19 cellular contexts compared by ENCODE assay signal in genomic region chr5:54551906-54552305, GRCh38. TPM values are rescaled to one million over a fixed set of nuclear protein-coding genes. Genes with fewer than 3 reads are reported as not detected.
DNase-seq lines count a peak whose midpoint lies in the region; ATAC-seq and TF ChIP-seq lines count a peak whose summit lies in the region.
"Had no signal": no experiment of that assay in that cellular context is flagged by ENCODE, and none has a peak within 500 bp of the region (broad histone marks: within the 10 kb centered on the region; RNA-seq: fewer than 3 reads in every experiment).

No MANE protein-coding gene starts in this region.

- no peaks in the 10 kb centered on the region for H3K79me2 ChIP-seq in mammary epithelial cell (ENCODE audit: insufficient read depth, low read length)

- H4K20me1 ChIP-seq in mammary epithelial cell (ENCODE audit: insufficient read depth, low read length): no peaks in the 10 kb centered on the region

- no peak overlapping the region for H3K9ac ChIP-seq in mammary epithelial cell (ENCODE audit: insufficient read depth, low read length)
- H3K9ac ChIP-seq: GM23248 had no signal

- no peak for ATAC-seq in HG03442 (IDR thresholded peaks at IDR 0.05; ENCODE audit: unreplicated experiment)
- ATAC-seq: CD8-positive, alpha-beta T cell had no signal

- peak overlapping the region; percentile 68 for H3K27ac Mint-ChIP-seq in nephron progenitor cell
- H3K27ac Mint-ChIP-seq in activated T-helper 1 cell treated with anti-CD3 and anti-CD28 coated beads, Interleukin-12 subunit alpha, Interleukin-12 subunit beta, Interleukin-2, Interleukin-4 antibody, amounts not matched to agents 30 ng/mL and 10 ng/mL and 1 ng/mL, durations not matched to agents 14 hours and 24 hours and 36 hours: no peak overlapping the region
- H3K27ac Mint-ChIP-seq: CD8-positive, alpha-beta T cell had no signal

- H3K4me1 Mint-ChIP-seq in nephron progenitor cell: peaks cover 24% of the 10 kb centered on the region
- no peaks in the 10 kb centered on the region for H3K4me1 Mint-ChIP-seq in activated T-helper 1 cell treated with anti-CD3 and anti-CD28 coated beads, Interleukin-12 subunit alpha, Interleukin-12 subunit beta, Interleukin-2, Interleukin-4 antibody, amounts not matched to agents 30 ng/mL and 10 ng/mL and 1 ng/mL, durations not matched to agents 14 hours and 24 hours and 36 hours (ENCODE audit: low read depth)

- peaks cover 4% of the 10 kb centered on the region for H3K27me3 Mint-ChIP-seq in nephron progenitor cell (ENCODE audit: low read depth, poor library complexity)
- no peaks in the 10 kb centered on the region for H3K27me3 Mint-ChIP-seq in activated T-helper 1 cell treated with anti-CD3 and anti-CD28 coated beads, Interleukin-12 subunit alpha, Interleukin-12 subunit beta, Interleukin-2, Interleukin-4 antibody, amounts not matched to agents 30 ng/mL and 10 ng/mL and 1 ng/mL, durations not matched to agents 14 hours and 24 hours and 36 hours (ENCODE audit: insufficient read depth)

- BruUV-seq in mammary epithelial cell (replicated peaks; lab: Mats Ljungman, UMichigan): no TSS peak

- peaks cover 0 to 6% (median 0%) of the 10 kb centered on the region in 4 donors for H3K36me3 ChIP-seq in esophagus muscularis mucosa
- H3K36me3 ChIP-seq in mammary epithelial cell (ENCODE audit: insufficient read depth, low read length): no peaks in the 10 kb centered on the region
- H3K36me3 ChIP-seq: BE2C had no signal

- H3K9me3 ChIP-seq in esophagus muscularis mucosa (no peaks in the 10 kb centered on the region), mammary epithelial cell (replicated peaks; ENCODE audit: insufficient read depth, low read length) (no peaks in the 10 kb centered on the region)
- H3K9me3 ChIP-seq: BE2C had no signal

- no peaks in the 10 kb centered on the region for H3K9me3 Mint-ChIP-seq in nephron progenitor cell
- H3K9me3 Mint-ChIP-seq in activated T-helper 1 cell treated with anti-CD3 and anti-CD28 coated beads, Interleukin-12 subunit alpha, Interleukin-12 subunit beta, Interleukin-2, Interleukin-4 antibody, amounts not matched to agents 30 ng/mL and 10 ng/mL and 1 ng/mL, durations not matched to agents 14 hours and 24 hours and 36 hours: no peaks in the 10 kb centered on the region
- H3K9me3 Mint-ChIP-seq: CD8-positive, alpha-beta T cell had no signal

- peaks cover 6% of the 10 kb centered on the region for H3K36me3 Mint-ChIP-seq in nephron progenitor cell (ENCODE audit: low read depth)
- H3K36me3 Mint-ChIP-seq in activated T-helper 1 cell treated with anti-CD3 and anti-CD28 coated beads, Interleukin-12 subunit alpha, Interleukin-12 subunit beta, Interleukin-2, Interleukin-4 antibody, amounts not matched to agents 30 ng/mL and 10 ng/mL and 1 ng/mL, durations not matched to agents 14 hours and 24 hours and 36 hours (ENCODE audit: low read depth): peaks cover 23% of the 10 kb centered on the region

- no peak overlapping the region for H3K4me2 ChIP-seq in mammary epithelial cell (ENCODE audit: insufficient read depth, low read depth, low read length)

- dilution Hi-C loops in mammary epithelial cell (cut with HindIII; ENCODE audit: low sequenced_read_pairs): no loop called here

- no peak overlapping the region for H3K4me3 Mint-ChIP-seq in nephron progenitor cell
- no peak overlapping the region for H3K4me3 Mint-ChIP-seq in activated T-helper 1 cell treated with anti-CD3 and anti-CD28 coated beads, Interleukin-12 subunit alpha, Interleukin-12 subunit beta, Interleukin-2, Interleukin-4 antibody, amounts not matched to agents 30 ng/mL and 10 ng/mL and 1 ng/mL, durations not matched to agents 14 hours and 24 hours and 36 hours
- H3K4me3 Mint-ChIP-seq: CD8-positive, alpha-beta T cell had no signal

- H3K4me3 ChIP-seq in esophagus muscularis mucosa (no peak overlapping the region), mammary epithelial cell (replicated peaks in 1 of 3; ENCODE audit: insufficient read depth in 1 of 3, low read depth in 2 of 3, low read length in 3 of 3) (no peak overlapping the region)
- H3K4me3 ChIP-seq: GM23248 had no signal

- no peak for TF ChIP-seq POLR2A in esophagus muscularis mucosa (IDR thresholded peaks at IDR 0.05; ENCODE audit: low read depth)

- intact Hi-C loops in esophagus muscularis mucosa (cut with DNase I) (no loop called here), mammary epithelial cell (cut with micrococcal nuclease) (no loop called here)
- intact Hi-C loops in activated T-helper 1 cell treated with anti-CD3 and anti-CD28 coated beads, Interleukin-12 subunit alpha, Interleukin-12 subunit beta, Interleukin-2, Interleukin-4 antibody, amounts not matched to agents 30 ng/mL and 10 ng/mL and 1 ng/mL, durations not matched to agents 14 hours and 24 hours and 36 hours (cut with micrococcal nuclease): no loop called here

- no peak for TF ChIP-seq EP300 in esophagus muscularis mucosa (IDR thresholded peaks at IDR 0.05)

- WGBS in esophagus muscularis mucosa: 97% methylated on average over 11 of the region's 11 CpGs
- 95% methylated on average over 11 of the region's 11 CpGs for WGBS in mammary epithelial cell (ENCODE audit: low coverage, missing lambda C conversion rate)

- no peak overlapping the region for H3K27ac ChIP-seq in esophagus muscularis mucosa (replicated peaks in 1 of 4)
- H3K27ac ChIP-seq in mammary epithelial cell (ENCODE audit: insufficient read depth, low read depth, low read length): no peak overlapping the region
- H3K27ac ChIP-seq: GM23248, RWPE1 had no signal

- no peak overlapping the region for H2AFZ ChIP-seq in mammary epithelial cell (ENCODE audit: low read depth, low read length)
- H2AFZ ChIP-seq: GM23248 had no signal

- H3K27me3 ChIP-seq in esophagus muscularis mucosa (no peaks in the 10 kb centered on the region), mammary epithelial cell (ENCODE audit: insufficient read depth, low read length) (no peaks in the 10 kb centered on the region)
- H3K27me3 ChIP-seq: BE2C had no signal

- in situ Hi-C loops in mammary epithelial cell (cut with MboI; ENCODE audit: low sequenced_read_pairs in 2 of 2): no loop called here

- DNase-seq in amygdala (lab: John Stamatoyannopoulos, UW) (peak in 45 of 56 donors; percentile 4 to 73 (median 41)), esophagus muscularis mucosa (ENCODE audit: extremely low spot score) (peak; percentile 80), nephron progenitor cell (no peak), superior temporal gyrus (ENCODE audit: extremely low spot score) (peak; percentile 77), mammary epithelial cell (no peak)
- no peak for DNase-seq in activated T-helper 1 cell treated with anti-CD3 and anti-CD28 coated beads, Interleukin-12 subunit alpha, Interleukin-12 subunit beta, Interleukin-2, Interleukin-4 antibody, amounts not matched to agents 30 ng/mL and 10 ng/mL and 1 ng/mL, durations not matched to agents 14 hours and 24 hours and 36 hours (ENCODE audit: low spot score)
- DNase-seq: ACHN; BE2C; CD8-positive, alpha-beta T cell; DND-41; GDM1; GM23248; KG1; NCI-H1092 treated with DMSO at 0.1 percent for 48 hours; NCI-H1694 treated with DMSO at 0.1 percent for 48 hours; NCI-H69; NK-92 treated with Interleukin-12 subunit alpha and Interleukin-12 subunit beta, amount 100 ng/mL, for 24 hours had no signal

- H3K4me1 ChIP-seq in esophagus muscularis mucosa (peaks cover 11 to 14% (median 12%) of the 10 kb centered on the region in 4 donors), mammary epithelial cell (ENCODE audit: insufficient read depth, low read length) (peaks cover 11% of the 10 kb centered on the region)

- no peak for TF ChIP-seq CTCF in esophagus muscularis mucosa (IDR thresholded peaks at IDR 0.05)
- no peak for TF ChIP-seq CTCF in nephron progenitor cell (IDR thresholded peaks at IDR 0.05)
- TF ChIP-seq CTCF in mammary epithelial cell (conservative IDR thresholded peaks at IDR 0.05 in 1 of 2, IDR thresholded peaks at IDR 0.05 in 1 of 2; ENCODE audit: extremely low read depth in 1 of 2, insufficient read depth in 1 of 2, low read depth in 1 of 2, low read length in 2 of 2): no peak

- CTCF ChIA-PET in mammary epithelial cell (lab: Charles Lee; ENCODE audit: low non-redundant PET): no interaction called here

RNA-seq across cellular contexts. Expression of gene SNX18, which starts 34.3 kb away (rescaled TPM):
- total RNA-seq in esophagus muscularis mucosa (10 to 100 TPM; 34.1 to 93.3 (median 57.4) TPM), mammary epithelial cell (10 to 100 TPM; 22.6 to 84.0 TPM)
- 25.4 and 27.9 TPM in 2 replicates for total RNA-seq in activated T-helper 1 cell treated with anti-CD3 and anti-CD28 coated beads, Interleukin-12 subunit alpha, Interleukin-12 subunit beta, Interleukin-2, Interleukin-4 antibody, amounts not matched to agents 30 ng/mL and 10 ng/mL and 1 ng/mL, durations not matched to agents 14 hours and 24 hours and 36 hours
- 7.6 TPM for polyA plus RNA-seq in mammary epithelial cell
- 10.5 TPM for polyA minus RNA-seq in mammary epithelial cell

Comparison
In these comparisons a context has a peak if more than half of its experiments do, and no peak if none do; other contexts are left out.
1. DNase-seq: peak in amygdala (45 of 56), esophagus muscularis mucosa (single experiment) and superior temporal gyrus (single experiment); none in nephron progenitor cell (single experiment), activated T-helper 1 cell treated with anti-CD3 and anti-CD28 coated beads, Interleukin-12 subunit alpha, Interleukin-12 subunit beta, Interleukin-2, Interleukin-4 antibody, amounts not matched to agents 30 ng/mL and 10 ng/mL and 1 ng/mL, durations not matched to agents 14 hours and 24 hours and 36 hours (single experiment) and mammary epithelial cell (single experiment).